ENCODE assay signal across 9 cellular contexts in the genomic region with DNA sequence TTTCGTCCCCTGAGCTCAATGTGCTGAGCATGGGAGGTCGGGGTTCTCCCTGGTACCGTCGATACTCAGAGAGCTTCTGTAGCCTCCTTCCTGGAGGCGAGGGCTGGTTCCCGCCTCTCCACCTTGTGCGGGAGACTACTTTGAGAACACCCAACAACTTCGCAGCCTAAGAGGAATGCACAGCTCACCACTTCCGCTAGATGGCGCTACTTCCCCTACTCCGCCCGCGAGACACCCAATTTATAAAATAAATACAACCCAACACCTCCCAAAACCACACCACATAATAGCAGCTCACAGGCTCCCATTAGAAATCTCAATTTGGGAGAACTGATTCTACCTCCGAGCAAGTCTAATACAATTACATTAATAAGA. TPM values are rescaled to one million over a fixed set of nuclear protein-coding genes. Genes with fewer than 3 reads are reported as not detected.
DNase-seq lines count a peak whose midpoint lies in the region; ATAC-seq and TF ChIP-seq lines count a peak whose summit lies in the region.
"Had no signal": no experiment of that assay in that cellular context is flagged by ENCODE, and none has a peak within 500 bp of the region (broad histone marks: within the 10 kb centered on the region; RNA-seq: fewer than 3 reads in every experiment).

No MANE protein-coding gene starts in this region.

- no peaks in the 10 kb centered on the region for H3K9me3 ChIP-seq in Karpas-422 (ENCODE audit: low read length)
- H3K9me3 ChIP-seq in SK-N-MC (ENCODE audit: low read depth, low read length), result no peaks in the 10 kb centered on the region
- no peaks in the 10 kb centered on the region for H3K9me3 ChIP-seq in upper lobe of left lung

- H3K36me3 Mint-ChIP-seq in activated naive CD8-positive, alpha-beta T cell treated with anti-CD3 and anti-CD28 coated beads for 36 hours, result no peaks in the 10 kb centered on the region

- H3K4me3 ChIP-seq in Karpas-422 (ENCODE audit: low read length) (no peak overlapping the region), SK-N-MC (peak overlapping the region; percentile 78), upper lobe of left lung (peak overlapping the region in 3 of 4 donors; percentile 47 to 57 (median 56))

- peaks cover 70% of the 10 kb centered on the region for H3K27me3 Mint-ChIP-seq in activated naive CD8-positive, alpha-beta T cell treated with anti-CD3 and anti-CD28 coated beads for 36 hours

- H3K79me2 ChIP-seq in Karpas-422 (ENCODE audit: low read length), result no peaks in the 10 kb centered on the region

- no peak overlapping the region for H3K4me2 ChIP-seq in Karpas-422 (ENCODE audit: low read depth, low read length, poor library complexity, severe bottlenecking)

- H3K27ac ChIP-seq in Karpas-422 (ENCODE audit: low read length), result no peak overlapping the region
- no peak overlapping the region for H3K27ac ChIP-seq in SK-N-MC
- H3K27ac ChIP-seq in upper lobe of left lung, result no peak overlapping the region

- no peak overlapping the region for H3K9ac ChIP-seq in Karpas-422 (ENCODE audit: low read length)
- H3K9ac ChIP-seq in SK-N-MC (ENCODE audit: insufficient read length), result no peak overlapping the region

- no peak overlapping the region for H2AFZ ChIP-seq in Karpas-422 (ENCODE audit: low read length)

- no peaks in the 10 kb centered on the region for H3K27me3 ChIP-seq in Karpas-422 (ENCODE audit: low read length)
- H3K27me3 ChIP-seq in upper lobe of left lung, result peaks cover 0 to 22% (median 4%) of the 10 kb centered on the region in 4 donors

- H3K9me2 ChIP-seq in Karpas-422 (replicated peaks; ENCODE audit: insufficient read depth, low read length), result no peaks in the 10 kb centered on the region

- intact Hi-C loops in left cardiac atrium (cut with DNase I), result loop anchor here (5.0 kb wide), 3 partner anchors 56 to 529 kb away; no protein-coding TSS in a partner anchor

- no peaks in the 10 kb centered on the region for H3K4me1 ChIP-seq in Karpas-422 (ENCODE audit: low read length)
- H3K4me1 ChIP-seq in upper lobe of left lung, result peaks cover 13 to 26% (median 18%) of the 10 kb centered on the region in 4 donors

- peak; percentile 70 for ATAC-seq in GM19351 (IDR thresholded peaks at IDR 0.05; ENCODE audit: unreplicated experiment)
- ATAC-seq in left cardiac atrium, result peak; percentile 75 to 83
- ATAC-seq in upper lobe of left lung (ENCODE audit: low FRiP score in 2 of 2), result peak; percentile 89

- DNase-seq in Ammon's horn (ENCODE audit: low spot score), result peak; percentile 88
- DNase-seq in Karpas-422, result peak; percentile 87
- DNase-seq in SK-N-MC (ENCODE audit: low read depth, low spot score), result peak; percentile 45
- peak; percentile 63 for DNase-seq in activated naive CD8-positive, alpha-beta T cell treated with anti-CD3 and anti-CD28 coated beads for 36 hours
- DNase-seq in left cardiac atrium, result peak; percentile 69
- peak; percentile 70 for DNase-seq in pons (ENCODE audit: low spot score)
- DNase-seq in upper lobe of left lung, result peak in 1 of 2 donors; percentile 74

- no peak overlapping the region for H3K27ac Mint-ChIP-seq in activated naive CD8-positive, alpha-beta T cell treated with anti-CD3 and anti-CD28 coated beads for 36 hours

- peak; percentile 70 to 82 (median 79) for TF ChIP-seq CTCF in upper lobe of left lung (IDR thresholded peaks at IDR 0.05)

- H3K9me3 Mint-ChIP-seq in activated naive CD8-positive, alpha-beta T cell treated with anti-CD3 and anti-CD28 coated beads for 36 hours, result no peaks in the 10 kb centered on the region

- H4K20me1 ChIP-seq in Karpas-422 (ENCODE audit: insufficient read depth, low read depth, low read length), result no peaks in the 10 kb centered on the region

- H3K36me3 ChIP-seq in Karpas-422 (ENCODE audit: insufficient read depth, low read length) (no peaks in the 10 kb centered on the region), SK-N-MC (ENCODE audit: insufficient read depth, low read length) (no peaks in the 10 kb centered on the region), upper lobe of left lung (no peaks in the 10 kb centered on the region)

- no peak for TF ChIP-seq POLR2A in upper lobe of left lung (IDR thresholded peaks at IDR 0.05)

- peaks cover 5% of the 10 kb centered on the region for H3K4me1 Mint-ChIP-seq in activated naive CD8-positive, alpha-beta T cell treated with anti-CD3 and anti-CD28 coated beads for 36 hours

- peak overlapping the region; percentile 77 for H3K4me3 Mint-ChIP-seq in activated naive CD8-positive, alpha-beta T cell treated with anti-CD3 and anti-CD28 coated beads for 36 hours

- 2 to 3% methylated on average over 13 to 14 of the region's 14 CpGs for WGBS in upper lobe of left lung, 2 donors

- no peak for TF ChIP-seq EP300 in upper lobe of left lung (IDR thresholded peaks at IDR 0.05)

RNA-seq across cellular contexts. Expression of gene RGMA, which starts 1.2 kb away (rescaled TPM):
- total RNA-seq in Karpas-422 (2014; rRNA removed; shearing (Covaris generic); ENCODE audit: low replicate concordance), result not detected in 2 replicates
- under 1 TPM; 0.08 TPM for total RNA-seq in activated naive CD8-positive, alpha-beta T cell treated with anti-CD3 and anti-CD28 coated beads for 36 hours
- 10 to 100 TPM; 10.2 to 18.4 TPM for total RNA-seq in left cardiac atrium
- total RNA-seq in upper lobe of left lung, result 10 to 100 TPM in 1 of 6 donors, 1 to 10 TPM in 5; 2.3 to 14.2 (median 4.8) TPM
- total RNA-seq: T-helper 1 cell treated with Interleukin-12 subunit alpha and Interleukin-12 subunit beta and Interleukin-4 antibody, amounts not matched to agents 30 ng/mL and 1 ng/mL, for 36 hours had no signal
